Comparison of ENCODE assay signal across 10 cellular contexts in the genomic region with DNA sequence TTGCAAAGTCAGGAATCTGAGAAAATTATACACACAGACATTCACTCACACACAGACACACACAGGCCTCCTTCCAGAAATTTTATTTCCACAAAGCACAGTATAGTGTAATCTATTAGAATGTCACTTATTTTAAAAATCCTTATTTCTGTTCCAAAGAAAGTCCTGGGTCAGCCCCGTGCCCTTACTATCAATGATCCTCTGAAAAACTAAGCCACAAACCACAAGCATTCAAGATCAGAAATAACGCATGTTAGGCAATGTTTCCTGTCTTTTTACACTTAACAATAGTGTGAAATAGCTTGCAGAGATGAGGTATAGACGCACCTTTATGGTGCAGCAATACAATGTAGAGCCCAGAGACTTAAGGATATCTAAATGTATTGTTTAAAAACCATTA. TPM values are rescaled to one million over a fixed set of nuclear protein-coding genes. Genes with fewer than 3 reads are reported as not detected.
DNase-seq lines count a peak whose midpoint lies in the region; ATAC-seq, FAIRE-seq and TF ChIP-seq lines count a peak whose summit lies in the region.
"Had no signal": no experiment of that assay in that cellular context is flagged by ENCODE, and none has a peak within 500 bp of the region (broad histone marks: within the 10 kb centered on the region; RNA-seq: fewer than 3 reads in every experiment).

No MANE protein-coding gene starts in this region.

- DNase-seq in LHCN-M2 (ENCODE audit: low read depth) (peak; percentile 54), adrenal gland (no peak), keratinocyte (ENCODE audit: low read depth, low spot score) (no peak), thyroid gland (no peak), GOT3 (lab: John Stamatoyannopoulos, UW) (no peak), NCI-H526 (lab: John Stamatoyannopoulos, UW) (no peak), NCI-H2171 treated with DMSO at 0.1 percent for 48 hours (lab: John Stamatoyannopoulos, UW) (no peak)
- DNase-seq: naive B cell had no signal

- TF ChIP-seq CTCF in adrenal gland (IDR thresholded peaks at IDR 0.05): no peak
- TF ChIP-seq CTCF in keratinocyte (optimal IDR thresholded peaks at IDR 0.05 in 1 of 3, IDR thresholded peaks at IDR 0.05 in 1 of 3, conservative IDR thresholded peaks at IDR 0.05 in 1 of 3; ENCODE audit: extremely low read depth in 1 of 3, insufficient read depth in 2 of 3, low read length in 3 of 3): no peak
- TF ChIP-seq CTCF in thyroid gland (IDR thresholded peaks at IDR 0.05): no peak

- H3K4me3 ChIP-seq in adrenal gland (no peak overlapping the region), keratinocyte (ENCODE audit: control insufficient read depth in 2 of 3, extremely low read depth in 1 of 3, insufficient read depth in 2 of 3, low read depth in 1 of 3, low read length in 3 of 3) (no peak overlapping the region), thyroid gland (replicated peaks in 1 of 3) (no peak overlapping the region)

- 47 to 54% (median 50%) methylated on average over 3 of the region's 3 CpGs for WGBS in adrenal gland, 4 donors
- 61 to 85% methylated on average over 3 of the region's 3 CpGs for WGBS in thyroid gland, 2 donors

- H3K36me3 ChIP-seq in adrenal gland (replicated peaks in 1 of 2) (no peaks in the 10 kb centered on the region), keratinocyte (ENCODE audit: control insufficient read depth in 2 of 2, extremely low read depth in 1 of 2, insufficient read depth in 2 of 2, low read length in 2 of 2) (peaks cover 0 to 2% of the 10 kb centered on the region in 2 experiments), thyroid gland (no peaks in the 10 kb centered on the region)

- ATAC-seq in GM18505 (IDR thresholded peaks at IDR 0.05; ENCODE audit: unreplicated experiment): no peak

- no peak for FAIRE-seq in keratinocyte (lab: Jason Lieb, UNC)
- FAIRE-seq: TTC549 had no signal

- peak overlapping the region; percentile 45 for H3K9ac ChIP-seq in keratinocyte (ENCODE audit: control insufficient read depth, extremely low read depth, insufficient read depth, low read length)

- no peak overlapping the region for H2AFZ ChIP-seq in keratinocyte (ENCODE audit: control insufficient read depth, low read length)

- H3K27me3 ChIP-seq in adrenal gland (no peaks in the 10 kb centered on the region), keratinocyte (ENCODE audit: control insufficient read depth, extremely low read depth, insufficient read depth, low read length) (no peaks in the 10 kb centered on the region), thyroid gland (no peaks in the 10 kb centered on the region)

- peaks cover 2 to 32% of the 10 kb centered on the region in 2 donors for H3K4me1 ChIP-seq in adrenal gland (replicated peaks in 1 of 2)
- H3K4me1 ChIP-seq in keratinocyte (ENCODE audit: control insufficient read depth, extremely low read depth, insufficient read depth, low read length): peaks cover 63% of the 10 kb centered on the region
- H3K4me1 ChIP-seq in thyroid gland: peaks cover 19 to 57% of the 10 kb centered on the region in 2 donors

- dilution Hi-C loops in keratinocyte (cut with MboI; ENCODE audit: extremely low pct_ligation_motif_present, low sequenced_read_pairs): no loop called here

- H3K79me2 ChIP-seq in keratinocyte (ENCODE audit: control insufficient read depth, insufficient read depth, low read length): peaks cover 40% of the 10 kb centered on the region

- intact Hi-C loops in adrenal gland (cut with DNase I) (no loop called here), thyroid gland (cut with DNase I) (no loop called here)

- TF ChIP-seq POLR2A in adrenal gland (IDR thresholded peaks at IDR 0.05) (no peak), thyroid gland (IDR thresholded peaks at IDR 0.05) (no peak), GM18505 (IDR thresholded peaks at IDR 0.05; ENCODE audit: borderline replicate concordance, extremely low read depth, insufficient read depth, insufficient read length) (no peak)

- H3K9me3 ChIP-seq in adrenal gland (replicated peaks in 1 of 3) (no peaks in the 10 kb centered on the region), keratinocyte (ENCODE audit: control insufficient read depth, low read depth, low read length) (no peaks in the 10 kb centered on the region), thyroid gland (no peaks in the 10 kb centered on the region)

- H3K9me1 ChIP-seq in keratinocyte (ENCODE audit: control insufficient read depth, extremely low read depth, insufficient read depth, low read length): no peaks in the 10 kb centered on the region

- H3K27ac ChIP-seq in adrenal gland (peak overlapping the region in 3 of 5 donors; percentile 6 to 74 (median 67)), keratinocyte (ENCODE audit: control insufficient read depth, insufficient read depth, low read length) (peak overlapping the region; percentile 90), thyroid gland (peak overlapping the region in 2 of 3 donors; percentile 67 to 80)

- H4K20me1 ChIP-seq in keratinocyte (ENCODE audit: control insufficient read depth, extremely low read depth, insufficient read depth, low read length): no peaks in the 10 kb centered on the region

- H3K4me2 ChIP-seq in keratinocyte (ENCODE audit: control insufficient read depth, extremely low read depth, insufficient read depth, low read depth, low read length): peak overlapping the region; percentile 90

RNA-seq across cellular contexts. Expression of a gene that starts 25.8 kb away (rescaled TPM):
- total RNA-seq in LHCN-M2 (2014; rRNA removed) (7.1 and 11.5 TPM in 2 replicates), adrenal gland (10 to 100 TPM in 5 of 8 donors, 1 to 10 TPM in 3; 7.6 to 17.2 (median 10.8) TPM), thyroid gland (10 to 100 TPM; 16.4 to 36.8 (median 27.1) TPM)
- polyA plus RNA-seq in LHCN-M2 (2012): 1.8 TPM
- polyA plus RNA-seq in adrenal gland (10 to 100 TPM in 2 of 3 donors, 1 to 10 TPM in 1; 7.8 to 13.6 (median 12.2) TPM), keratinocyte (10.4 to 13.8 TPM (median 12.6 TPM) in 3 replicates)
- 14.3 TPM for polyA plus RNA-seq in keratinocyte (2011; ENCODE audit: low read depth)
- polyA plus RNA-seq in keratinocyte (2011; cell fraction: cytosol; rRNA removed): 5.1 and 6.1 TPM in 2 replicates
- polyA plus RNA-seq in keratinocyte (2011; cell fraction: nucleus; rRNA removed): 46.9 and 56.0 TPM in 2 replicates
- 7.2 and 16.5 TPM in 2 replicates for polyA plus RNA-seq in keratinocyte (2012; ENCODE audit: low replicate concordance)
- 13.5 to 33.2 TPM (median 21.9 TPM) in 3 replicates for polyA minus RNA-seq in keratinocyte
- 5.2 TPM for polyA minus RNA-seq in keratinocyte (2011; cell fraction: cytosol; rRNA and poly(A)+ RNA removed)
- polyA minus RNA-seq in keratinocyte (2011; cell fraction: nucleus; rRNA and poly(A)+ RNA removed): 15.9 and 22.5 TPM in 2 replicates
